18 cellular contexts compared by ENCODE assay signal in genomic region chr3:14133876-14134275, GRCh38. TPM values are rescaled to one million over a fixed set of nuclear protein-coding genes. Genes with fewer than 3 reads are reported as not detected.
DNase-seq lines count a peak whose midpoint lies in the region; ATAC-seq and TF ChIP-seq lines count a peak whose summit lies in the region.
"Had no signal": no experiment of that assay in that cellular context is flagged by ENCODE, and none has a peak within 500 bp of the region (broad histone marks: within the 10 kb centered on the region; RNA-seq: fewer than 3 reads in every experiment).

No MANE protein-coding gene starts in this region.

- DNase-seq in HFFc6: peak; percentile 44
- DNase-seq in T-helper 17 cell: no peak
- peak; percentile 69 for DNase-seq in fibroblast of mammary gland (ENCODE audit: low read depth)
- no peak for DNase-seq in omental fat pad (ENCODE audit: low spot score)
- DNase-seq in progenitor cell of endocrine pancreas (ENCODE audit: low spot score, unreplicated experiment): no peak
- no peak for DNase-seq in DMS 273 treated with DMSO at 0.1 percent for 48 hours (lab: John Stamatoyannopoulos, UW)
- no peak for DNase-seq in activated CD4-positive, alpha-beta T cell treated with anti-CD3 and anti-CD28 coated beads, Interleukin-2, amount 50 U/mL, for 4 hours
- DNase-seq: CD4-positive, CD25-positive, alpha-beta regulatory T cell; DMS79; GOT3; HCEC 1CT; NCI-H1105; NCI-H146; NCI-H2029 treated with DMSO at 0.1 percent for 48 hours; NCI-H510A treated with DMSO at 0.1 percent for 48 hours; NCI-H748 treated with DMSO at 0.1 percent for 48 hours; SIG-M5 had no signal

- peaks cover 11% of the 10 kb centered on the region; the same call in 1 of the 2 replicates for H3K27me3 Mint-ChIP-seq in HFFc6 (ENCODE audit: insufficient read depth)
- H3K27me3 Mint-ChIP-seq in T-helper 17 cell: no peaks in the 10 kb centered on the region
- H3K27me3 Mint-ChIP-seq in progenitor cell of endocrine pancreas: no peaks in the 10 kb centered on the region
- H3K27me3 Mint-ChIP-seq: CD4-positive, CD25-positive, alpha-beta regulatory T cell had no signal

- ATAC-seq in T-helper 17 cell (no peak), omental fat pad (ENCODE audit: low FRiP score) (peak; percentile 71)
- ATAC-seq: GM12878 had no signal

- no peak overlapping the region for H3K4me3 ChIP-seq in fibroblast of mammary gland (ENCODE audit: control insufficient read depth, low read depth, low read length)
- H3K4me3 ChIP-seq: GM12878 had no signal

- TF ChIP-seq CTCF in HFFc6 (IDR thresholded peaks at IDR 0.05) (no peak), fibroblast of mammary gland (conservative IDR thresholded peaks at IDR 0.05; ENCODE audit: control insufficient read depth, insufficient read depth, low read depth, low read length) (no peak), omental fat pad (IDR thresholded peaks at IDR 0.05) (no peak), progenitor cell of endocrine pancreas (IDR thresholded peaks at IDR 0.05; ENCODE audit: unreplicated experiment) (no peak)

- H3K36me3 Mint-ChIP-seq in HFFc6 (ENCODE audit: low read depth) (peaks cover 60% of the 10 kb centered on the region), T-helper 17 cell (ENCODE audit: low read depth) (peaks cover 2% of the 10 kb centered on the region), progenitor cell of endocrine pancreas (ENCODE audit: insufficient read depth) (peaks cover 19% of the 10 kb centered on the region)

- H3K9me3 Mint-ChIP-seq in HFFc6: no peaks in the 10 kb centered on the region
- H3K9me3 Mint-ChIP-seq in progenitor cell of endocrine pancreas (ENCODE audit: low read depth): no peaks in the 10 kb centered on the region
- H3K9me3 Mint-ChIP-seq: CD4-positive, CD25-positive, alpha-beta regulatory T cell had no signal

- H3K4me1 Mint-ChIP-seq in HFFc6 (ENCODE audit: low read depth) (peaks cover 37% of the 10 kb centered on the region), T-helper 17 cell (peaks cover 8% of the 10 kb centered on the region), progenitor cell of endocrine pancreas (ENCODE audit: low read depth) (no peaks in the 10 kb centered on the region)

- H3K9me3 ChIP-seq in T-helper 17 cell (ENCODE audit: control insufficient read depth, low read length, poor library complexity, severe bottlenecking): no peaks in the 10 kb centered on the region

- peak overlapping the region; percentile 71 for H3K27ac Mint-ChIP-seq in HFFc6
- H3K27ac Mint-ChIP-seq in T-helper 17 cell: peak overlapping the region; percentile 59
- no peak overlapping the region for H3K27ac Mint-ChIP-seq in progenitor cell of endocrine pancreas
- H3K27ac Mint-ChIP-seq: CD4-positive, CD25-positive, alpha-beta regulatory T cell had no signal

- H3K4me3 Mint-ChIP-seq in HFFc6 (no peak overlapping the region), T-helper 17 cell (no peak overlapping the region), progenitor cell of endocrine pancreas (ENCODE audit: low read depth) (no peak overlapping the region)

RNA-seq across cellular contexts. Expression of gene TMEM43, which starts 9.0 kb away (rescaled TPM):
- 10 to 100 TPM; 73.3 to 90.8 (median 80.7) TPM for total RNA-seq in HFFc6 (2021; fragmentation: NEBNext Ultra II Directional; extraction: Animal tissue kit (Norgen Biotek cat#: 25700))
- total RNA-seq in T-helper 17 cell: 10 to 100 TPM; 45.6 to 51.4 TPM
- total RNA-seq in omental fat pad: 100 to 1,000 TPM; 110 to 143 (median 140) TPM
- total RNA-seq in progenitor cell of endocrine pancreas: 38.2 and 40.0 TPM in 2 replicates

RNA-seq across cellular contexts. Expression of gene CHCHD4, which starts 9.2 kb away (rescaled TPM):
- 10 to 100 TPM in 3 of 6 experiments, 1 to 10 TPM in 3; 9.4 to 12.0 (median 10.1) TPM for total RNA-seq in HFFc6 (2021; fragmentation: NEBNext Ultra II Directional; extraction: Animal tissue kit (Norgen Biotek cat#: 25700))
- total RNA-seq in T-helper 17 cell: 1 to 10 TPM; 2.7 to 3.6 TPM
- 10 to 100 TPM; 11.4 to 19.1 (median 14.7) TPM for total RNA-seq in omental fat pad
- 10.8 and 12.7 TPM in 2 replicates for total RNA-seq in progenitor cell of endocrine pancreas

RNA-seq across cellular contexts. Expression of gene XPC, which starts 44.5 kb away (rescaled TPM):
- 10 to 100 TPM; 38.7 to 40.3 (median 39.5) TPM for total RNA-seq in HFFc6 (2021; fragmentation: NEBNext Ultra II Directional; extraction: Animal tissue kit (Norgen Biotek cat#: 25700))
- total RNA-seq in T-helper 17 cell (10 to 100 TPM; 65.0 to 76.4 TPM), omental fat pad (10 to 100 TPM; 26.5 to 47.8 (median 33.8) TPM), progenitor cell of endocrine pancreas (40.1 and 43.0 TPM in 2 replicates)

RNA-seq across cellular contexts. Expression of gene LSM3, which starts 44.7 kb away (rescaled TPM):
- total RNA-seq in HFFc6 (2021; fragmentation: NEBNext Ultra II Directional; extraction: Animal tissue kit (Norgen Biotek cat#: 25700)): 10 to 100 TPM; 15.5 to 21.1 (median 18.7) TPM
- total RNA-seq in T-helper 17 cell (1 to 10 TPM; 5.5 to 6.3 TPM), omental fat pad (10 to 100 TPM in 2 of 4 donors, 1 to 10 TPM in 2; 8.0 to 12.4 (median 10.9) TPM), progenitor cell of endocrine pancreas (13.2 and 13.4 TPM in 2 replicates)

Comparison
In these comparisons a context has a peak if more than half of its experiments do, and no peak if none do; other contexts are left out.
1. DNase-seq: peak in HFFc6 (single experiment) and fibroblast of mammary gland (single experiment); none in T-helper 17 cell (0 of 3), omental fat pad (single experiment), progenitor cell of endocrine pancreas (single experiment), DMS 273 treated with DMSO at 0.1 percent for 48 hours (single experiment) and activated CD4-positive, alpha-beta T cell treated with anti-CD3 and anti-CD28 coated beads, Interleukin-2, amount 50 U/mL, for 4 hours (0 of 2).